Comparison of ENCODE assay signal across 16 cellular contexts in the genomic region with DNA sequence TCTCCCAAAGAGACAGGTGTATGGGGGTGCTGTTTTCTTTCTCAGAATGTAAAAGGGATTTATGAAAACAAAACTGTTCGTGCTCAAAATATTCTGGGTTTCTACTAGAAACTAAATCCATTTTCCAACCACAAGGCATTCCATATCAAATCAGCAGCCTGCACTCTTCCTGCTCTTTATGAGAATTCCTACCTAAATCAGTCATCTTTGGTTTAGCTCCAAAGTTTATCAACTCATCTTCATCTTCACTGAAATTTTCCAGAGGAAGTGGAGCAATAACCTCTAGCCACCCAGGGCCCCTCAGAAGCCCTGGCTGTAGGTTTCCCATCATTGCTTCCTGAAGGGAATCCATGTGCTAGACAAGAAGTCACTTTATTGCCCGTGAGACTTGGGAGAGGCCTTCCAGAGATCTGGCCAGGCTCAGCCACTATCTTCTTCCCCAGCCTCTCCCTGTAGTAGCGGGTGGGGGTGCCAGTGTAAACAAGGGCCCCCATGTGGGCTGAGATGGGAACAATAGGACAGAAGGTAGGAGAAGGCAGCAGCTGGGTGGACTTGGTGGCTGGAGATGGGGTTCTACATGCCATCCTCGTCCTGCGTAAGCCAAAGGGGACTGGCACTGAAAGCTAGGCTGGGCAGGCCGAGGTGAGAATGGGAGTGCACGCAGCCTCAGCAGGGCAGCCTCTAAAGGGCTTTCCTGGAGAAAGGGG. TPM values are rescaled to one million over a fixed set of nuclear protein-coding genes. Genes with fewer than 3 reads are reported as not detected.
DNase-seq lines count a peak whose midpoint lies in the region; ATAC-seq, FAIRE-seq and TF ChIP-seq lines count a peak whose summit lies in the region.
"Had no signal": no experiment of that assay in that cellular context is flagged by ENCODE, and none has a peak within 500 bp of the region (broad histone marks: within the 10 kb centered on the region; RNA-seq: fewer than 3 reads in every experiment).

No MANE protein-coding gene starts in this region.

- peaks cover 1% of the 10 kb centered on the region for H3K36me3 Mint-ChIP-seq in activated T-helper 17 cell treated with anti-CD3 and anti-CD28 coated beads, Interleukin-2, amount 50 U/mL, for 72 hours (ENCODE audit: low read depth)

- in situ Hi-C loops in HepG2 (cut with HindIII; ENCODE audit: extremely low pct_ligation_motif_present, low pct_unique_long_range_greater_than_20kb): loop anchor here (5.0 to 10.0 kb wide), 2 partner anchors 258 to 405 kb away; a partner anchor contains a TSS

- H3K4me3 Mint-ChIP-seq in activated T-helper 17 cell treated with anti-CD3 and anti-CD28 coated beads, Interleukin-2, amount 50 U/mL, for 72 hours: peak overlapping the region; percentile 11

- no peak for TF ChIP-seq POLR2A in HepG2 (IDR thresholded peaks at IDR 0.05; ENCODE audit: insufficient read depth in 1 of 2, low read depth in 2 of 2, low read length in 2 of 2)
- TF ChIP-seq POLR2A in right lobe of liver (IDR thresholded peaks at IDR 0.05): no peak

- CTCF ChIA-PET in HepG2 (lab: Yijun Ruan, JAX; ENCODE audit: low intra/inter-chr PET ratio, low total read pairs): no interaction called here

- H3K4me1 ChIP-seq in HepG2 (ENCODE audit: insufficient read depth, low read length) (peaks cover 26% of the 10 kb centered on the region), right lobe of liver (peaks cover 0 to 6% (median 2%) of the 10 kb centered on the region in 4 donors)
- H3K4me1 ChIP-seq: BLaER1 had no signal

- H3K27me3 ChIP-seq in HepG2 (ENCODE audit: control insufficient read depth in 1 of 2, insufficient read depth in 2 of 2, low read length in 2 of 2) (peaks cover 0 to 21% of the 10 kb centered on the region in 2 experiments; a peak in 2 of 5 replicates), right lobe of liver (no peaks in the 10 kb centered on the region)
- H3K27me3 ChIP-seq: BLaER1, upper lobe of left lung had no signal

- no peak overlapping the region for H3K4me3 ChIP-seq in HepG2 (replicated peaks in 1 of 3; ENCODE audit: insufficient read depth in 1 of 3, low read depth in 2 of 3, low read length in 3 of 3)
- H3K4me3 ChIP-seq in right lobe of liver: no peak overlapping the region
- H3K4me3 ChIP-seq: BLaER1, skin epidermis, upper lobe of left lung had no signal

- H3K27ac ChIP-seq in HepG2 (ENCODE audit: extremely low read length, insufficient read depth, low read length) (no peak overlapping the region), right lobe of liver (no peak overlapping the region)
- H3K27ac ChIP-seq: BLaER1, upper lobe of left lung had no signal

- TF ChIP-seq CTCF in HepG2 (CRISPR knock-in tag; IDR thresholded peaks at IDR 0.05) (no peak), right lobe of liver (IDR thresholded peaks at IDR 0.05) (no peak)

- H3K36me3 ChIP-seq in HepG2 (replicated peaks in 1 of 2; ENCODE audit: control insufficient read depth in 1 of 2, insufficient read depth in 2 of 2, low read length in 2 of 2) (no peaks in the 10 kb centered on the region), right lobe of liver (no peaks in the 10 kb centered on the region)

- H4K20me1 ChIP-seq in HepG2 (ENCODE audit: insufficient read depth, low read length): no peaks in the 10 kb centered on the region
- H4K20me1 ChIP-seq: BLaER1 had no signal

- no peak for FAIRE-seq in HepG2 (lab: Jason Lieb, UNC)
- FAIRE-seq: endometrium had no signal

- no TSS peak for BruUV-seq in HepG2 (replicated peaks; lab: Mats Ljungman, UMichigan)

- no peak overlapping the region for H3K9ac ChIP-seq in HepG2 (ENCODE audit: insufficient read depth, low read depth, low read length)
- H3K9ac ChIP-seq: BLaER1 had no signal

- no peaks in the 10 kb centered on the region for H3K9me3 Mint-ChIP-seq in activated T-helper 17 cell treated with anti-CD3 and anti-CD28 coated beads, Interleukin-2, amount 50 U/mL, for 72 hours

- WGBS in HepG2 (ENCODE audit: low lambda C conversion rate): 60% methylated on average over 7 of the region's 7 CpGs
- 82% methylated on average over 3 of the region's 7 CpGs for WGBS in right lobe of liver (ENCODE audit: insufficient coverage, low coverage, low lambda C conversion rate, missing lambda C conversion rate)

- TF ChIP-seq EP300 in HepG2 (IDR thresholded peaks at IDR 0.05; ENCODE audit: low read depth in 2 of 2, low read length in 2 of 2) (no peak), HepG2 (CRISPR knock-in tag; IDR thresholded peaks at IDR 0.05; ENCODE audit: borderline replicate concordance) (no peak)

- peaks cover 41% of the 10 kb centered on the region for H3K4me1 Mint-ChIP-seq in activated T-helper 17 cell treated with anti-CD3 and anti-CD28 coated beads, Interleukin-2, amount 50 U/mL, for 72 hours

- intact Hi-C loops in HepG2 (cut with micrococcal nuclease; ENCODE audit: unreplicated experiment) (loop anchor here (5.0 to 10.0 kb wide), 2 partner anchors 125 to 303 kb away; a partner anchor contains a TSS), right lobe of liver (cut with DNase I) (loop anchor here in 1 of 2 donors (10.0 kb wide), 1 partner anchor 255 kb away; no protein-coding TSS in a partner anchor)

- no peak for TF ChIP-seq RAD21 in HepG2 (CRISPR knock-in tag; IDR thresholded peaks at IDR 0.05)

- H3K4me2 ChIP-seq in HepG2 (ENCODE audit: low read depth, low read length): no peak overlapping the region
- H3K4me2 ChIP-seq: BLaER1 had no signal

- no peaks in the 10 kb centered on the region for H3K79me2 ChIP-seq in HepG2 (ENCODE audit: insufficient read depth, low read length)

- no peak overlapping the region for H2AFZ ChIP-seq in HepG2 (ENCODE audit: low read length)

- H3K9me3 ChIP-seq in HepG2 (ENCODE audit: low read length) (no peaks in the 10 kb centered on the region), right lobe of liver (no peaks in the 10 kb centered on the region)
- H3K9me3 ChIP-seq: BLaER1, upper lobe of left lung had no signal

- H3K27ac Mint-ChIP-seq in activated T-helper 17 cell treated with anti-CD3 and anti-CD28 coated beads, Interleukin-2, amount 50 U/mL, for 72 hours: peak overlapping the region; percentile 48

- ATAC-seq in HepG2 (no peak), right lobe of liver (no peak), HG02970 (IDR thresholded peaks at IDR 0.05; ENCODE audit: low FRiP score, unreplicated experiment) (no peak), HG02642 (IDR thresholded peaks at IDR 0.05; ENCODE audit: poor library complexity, unreplicated experiment) (no peak)
- no peak for ATAC-seq in activated T-helper 17 cell treated with anti-CD3 and anti-CD28 coated beads, Interleukin-2, amount 50 U/mL, for 72 hours (replicated peaks)

- H3K27me3 Mint-ChIP-seq in activated T-helper 17 cell treated with anti-CD3 and anti-CD28 coated beads, Interleukin-2, amount 50 U/mL, for 72 hours: peaks cover 3% of the 10 kb centered on the region

- DNase-seq in HepG2 (ENCODE audit: low spot score) (no peak), right lobe of liver (no peak), kidney tubule cell (ENCODE audit: low spot score) (peak; percentile 23), Ammon's horn (ENCODE audit: low spot score) (no peak), NCI-H2171 treated with DMSO at 0.1 percent for 48 hours (lab: John Stamatoyannopoulos, UW) (no peak)
- DNase-seq: activated CD8-positive, alpha-beta memory T cell treated with anti-CD3 and anti-CD28 coated beads, Interleukin-2, amount 50 U/mL, for 48 hours; GDM1; NCI-H510A; upper lobe of left lung had no signal

- POLR2A ChIA-PET in HepG2 (lab: Yijun Ruan, JAX): no interaction called here

RNA-seq across cellular contexts. Expression of a gene that starts 22.0 kb away (rescaled TPM):
- total RNA-seq in HepG2 (2016; rRNA removed; fragmentation: Illumina TruSeq; extraction: Trizol) (0.45 and 0.62 TPM in 2 replicates), right lobe of liver (10 to 100 TPM in 2 of 6 experiments, 1 to 10 TPM in 2, under 1 TPM in 2; 0.26 to 13.8 (median 1.7) TPM)
- 0.18 and 0.61 TPM in 2 replicates for total RNA-seq in HepG2 (2016; cell fraction: cytosol; rRNA removed; fragmentation: Illumina TruSeq; extraction: Trizol; ENCODE audit: low read depth)
- total RNA-seq in HepG2 (2016; cell fraction: insoluble cytoplasmic fraction; rRNA removed; fragmentation: Illumina TruSeq; extraction: Trizol): 0.50 and 0.65 TPM in 2 replicates
- total RNA-seq in HepG2 (2016; cell fraction: membrane; rRNA removed; fragmentation: Illumina TruSeq; extraction: Trizol): 0.38 and 0.49 TPM in 2 replicates
- 0.25 and 0.50 TPM in 2 replicates for total RNA-seq in HepG2 (2016; cell fraction: nucleus; rRNA removed; fragmentation: Illumina TruSeq; extraction: Trizol)
- 0.07 and 0.29 TPM in 2 replicates for polyA plus RNA-seq in HepG2 (2011; rRNA removed)
- 0.09 TPM in 1 of 2 replicates, not detected in the other for polyA plus RNA-seq in HepG2 (2011; cell fraction: cytosol; rRNA removed)
- 0.11 and 0.19 TPM in 2 replicates for polyA plus RNA-seq in HepG2 (2011; cell fraction: nucleus; rRNA removed)
- 0.08 and 0.13 TPM in 2 replicates for polyA plus RNA-seq in HepG2 (2012)
- polyA plus RNA-seq in HepG2 (2016; cell fraction: cytosol; fragmentation: Illumina TruSeq; extraction: Trizol; ENCODE audit: low read depth): 0.10 and 0.26 TPM in 2 replicates
- polyA plus RNA-seq in HepG2 (2016; cell fraction: insoluble cytoplasmic fraction; fragmentation: Illumina TruSeq; extraction: Trizol; ENCODE audit: low read depth): 0.56 and 0.68 TPM in 2 replicates
- 0.30 and 0.86 TPM in 2 replicates for polyA plus RNA-seq in HepG2 (2016; cell fraction: membrane; fragmentation: Illumina TruSeq; extraction: Trizol; ENCODE audit: low read depth)
- 0.92 and 2.1 TPM in 2 replicates for polyA plus RNA-seq in HepG2 (2016; cell fraction: nucleus; fragmentation: Illumina TruSeq; extraction: Trizol; ENCODE audit: insufficient read depth, low read depth)
- polyA minus RNA-seq in HepG2 (2011; rRNA and poly(A)+ RNA removed; ENCODE audit: low replicate concordance): 10.9 TPM in 1 of 2 replicates, not detected in the other
- not detected in 2 replicates for polyA minus RNA-seq in HepG2 (2011; cell fraction: cytosol; rRNA and poly(A)+ RNA removed)
- not detected in 2 replicates for polyA minus RNA-seq in HepG2 (2011; cell fraction: nucleus; rRNA and poly(A)+ RNA removed)
- total RNA-seq in activated T-helper 17 cell treated with anti-CD3 and anti-CD28 coated beads, Interleukin-2, amount 50 U/mL, for 72 hours: not detected

RNA-seq across cellular contexts. Expression of a gene that starts 53.7 kb away (rescaled TPM):
- 0.04 TPM in 1 of 2 replicates, not detected in the other for total RNA-seq in HepG2 (2016; rRNA removed; fragmentation: Illumina TruSeq; extraction: Trizol)
- total RNA-seq in HepG2 (2016; cell fraction: cytosol; rRNA removed; fragmentation: Illumina TruSeq; extraction: Trizol; ENCODE audit: low read depth): not detected in 2 replicates
- 0.04 TPM in 1 of 2 replicates, not detected in the other for total RNA-seq in HepG2 (2016; cell fraction: insoluble cytoplasmic fraction; rRNA removed; fragmentation: Illumina TruSeq; extraction: Trizol)
- 0.06 TPM in 1 of 2 replicates, not detected in the other for total RNA-seq in HepG2 (2016; cell fraction: membrane; rRNA removed; fragmentation: Illumina TruSeq; extraction: Trizol)
- total RNA-seq in HepG2 (2016; cell fraction: nucleus; rRNA removed; fragmentation: Illumina TruSeq; extraction: Trizol): 0.25 TPM in 1 of 2 replicates, not detected in the other
- polyA plus RNA-seq in HepG2 (2011; rRNA removed): not detected in 2 replicates
- polyA plus RNA-seq in HepG2 (2011; cell fraction: cytosol; rRNA removed): not detected in 2 replicates
- not detected in 2 replicates for polyA plus RNA-seq in HepG2 (2011; cell fraction: nucleus; rRNA removed)
- polyA plus RNA-seq in HepG2 (2012): 0.07 and 0.17 TPM in 2 replicates
- not detected in 2 replicates for polyA plus RNA-seq in HepG2 (2016; cell fraction: cytosol; fragmentation: Illumina TruSeq; extraction: Trizol; ENCODE audit: low read depth)
- polyA plus RNA-seq in HepG2 (2016; cell fraction: insoluble cytoplasmic fraction; fragmentation: Illumina TruSeq; extraction: Trizol; ENCODE audit: low read depth): not detected in 2 replicates
- not detected in 2 replicates for polyA plus RNA-seq in HepG2 (2016; cell fraction: membrane; fragmentation: Illumina TruSeq; extraction: Trizol; ENCODE audit: low read depth)
- polyA plus RNA-seq in HepG2 (2016; cell fraction: nucleus; fragmentation: Illumina TruSeq; extraction: Trizol; ENCODE audit: insufficient read depth, low read depth): not detected in 2 replicates
- polyA minus RNA-seq in HepG2 (2011; rRNA and poly(A)+ RNA removed; ENCODE audit: low replicate concordance): 0.21 TPM in 1 of 2 replicates, not detected in the other
- polyA minus RNA-seq in HepG2 (2011; cell fraction: cytosol; rRNA and poly(A)+ RNA removed): not detected in 2 replicates
- polyA minus RNA-seq in HepG2 (2011; cell fraction: nucleus; rRNA and poly(A)+ RNA removed): not detected in 2 replicates
- total RNA-seq in right lobe of liver: not detected
- not detected for total RNA-seq in activated T-helper 17 cell treated with anti-CD3 and anti-CD28 coated beads, Interleukin-2, amount 50 U/mL, for 72 hours
- total RNA-seq: mucosa of gallbladder had no signal
